Comparison of ENCODE assay signal across 10 cellular contexts in the genomic region with DNA sequence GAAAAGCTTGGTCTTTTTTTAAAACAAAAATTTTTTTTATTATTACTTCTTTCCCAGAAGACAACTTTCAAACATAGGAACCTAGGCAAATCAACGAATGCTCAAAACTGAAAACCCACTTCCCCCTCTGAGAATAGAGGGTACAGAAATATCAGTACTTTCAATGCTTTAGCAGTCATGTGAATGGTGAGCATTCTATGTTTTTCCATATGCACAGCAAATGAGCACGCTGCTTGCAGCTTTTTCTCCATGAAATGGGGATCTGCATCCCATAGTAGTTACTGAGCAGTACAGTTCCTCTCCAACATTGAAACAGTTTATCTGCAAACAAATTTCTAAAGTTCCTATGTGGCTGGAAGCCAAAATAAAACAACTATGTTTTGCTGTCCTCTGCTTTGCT.
DNase-seq lines count a peak whose midpoint lies in the region; ATAC-seq and TF ChIP-seq lines count a peak whose summit lies in the region.
"Had no signal": no experiment of that assay in that cellular context is flagged by ENCODE, and none has a peak within 500 bp of the region (broad histone marks: within the 10 kb centered on the region; RNA-seq: fewer than 3 reads in every experiment).

No MANE protein-coding gene starts in this region.

- CTCF ChIA-PET in CD8-positive, alpha-beta memory T cell (lab: Charles Lee) = no interaction called here

- H3K4me3 Mint-ChIP-seq in CD8-positive, alpha-beta memory T cell = no peak overlapping the region

- peaks cover 20 to 70% (median 46%) of the 10 kb centered on the region in 6 donors for H3K4me1 ChIP-seq in spleen
- no peaks in the 10 kb centered on the region for H3K4me1 ChIP-seq in CD8-positive, alpha-beta memory T cell (ENCODE audit: insufficient read depth, low read length)

- H3K27me3 Mint-ChIP-seq in CD8-positive, alpha-beta memory T cell = peaks cover 5 to 6% of the 10 kb centered on the region in 2 donors

- DNase-seq in Right ventricle myocardium superior (no peak), cardiac septum (ENCODE audit: low spot score) (no peak), HL-60 (ENCODE audit: low read depth in 1 of 2, low spot score in 1 of 2) (peak in 1 of 2 experiments; percentile 29), spleen (no peak), KG1 (lab: John Stamatoyannopoulos, UW) (no peak)
- DNase-seq in activated CD4-positive, CD25-positive, alpha-beta regulatory T cell treated with anti-CD3 and anti-CD28 coated beads, Interleukin-2, amount 50 U/mL, for 72 hours = no peak
- DNase-seq in CD8-positive, alpha-beta memory T cell = no peak
- DNase-seq: dermis blood vessel endothelial cell, SIG-M5 had no signal

- no peaks in the 10 kb centered on the region for H3K9me3 ChIP-seq in spleen
- no peaks in the 10 kb centered on the region for H3K9me3 ChIP-seq in CD8-positive, alpha-beta memory T cell (ENCODE audit: low read length)

- no peaks in the 10 kb centered on the region for H3K36me3 Mint-ChIP-seq in CD8-positive, alpha-beta memory T cell

- WGBS in spleen, 5 donors = 25 to 45% (median 30%) methylated on average over 2 of the region's 2 CpGs

- intact Hi-C loops in Right ventricle myocardium superior (cut with DNase I) (no loop called here), cardiac septum (cut with DNase I) (no loop called here), spleen (cut with DNase I; ENCODE audit: low total_unique reads) (no loop called here)

- TF ChIP-seq POLR2A in spleen (IDR thresholded peaks at IDR 0.05) = no peak

- peak overlapping the region; percentile 55 for H3K27ac ChIP-seq in HL-60 (replicated peaks)
- H3K27ac ChIP-seq in spleen = peak overlapping the region; percentile 11 to 77 (median 58)
- no peak overlapping the region for H3K27ac ChIP-seq in CD8-positive, alpha-beta memory T cell (ENCODE audit: low read depth, low read length)

- no peak overlapping the region for H3K27ac Mint-ChIP-seq in CD8-positive, alpha-beta memory T cell

- no peak for TF ChIP-seq CTCF in HL-60 (IDR thresholded peaks at IDR 0.05; ENCODE audit: insufficient read depth, low read length)
- TF ChIP-seq CTCF in spleen (IDR thresholded peaks at IDR 0.05 in 8 of 11, conservative IDR thresholded peaks at IDR 0.05 in 3 of 11) = no peak

- H3K4me1 Mint-ChIP-seq in CD8-positive, alpha-beta memory T cell = peaks cover 0 to 2% (median 0%) of the 10 kb centered on the region in 3 donors

- ATAC-seq in Right ventricle myocardium superior (ENCODE audit: poor library complexity) (peak; percentile 59), HG02588 (IDR thresholded peaks at IDR 0.05; ENCODE audit: unreplicated experiment) (peak; percentile 80)

- POLR2A ChIA-PET in CD8-positive, alpha-beta memory T cell (lab: Charles Lee) = no interaction called here

- H3K27me3 ChIP-seq in HL-60 (ENCODE audit: insufficient read depth, poor library complexity, severe bottlenecking) (no peaks in the 10 kb centered on the region), spleen (replicated peaks in 1 of 7) (no peaks in the 10 kb centered on the region)
- no peaks in the 10 kb centered on the region for H3K27me3 ChIP-seq in CD8-positive, alpha-beta memory T cell (ENCODE audit: insufficient read depth, low read length, poor library complexity, severe bottlenecking)

- H3K9me3 Mint-ChIP-seq in CD8-positive, alpha-beta memory T cell = peaks cover 0 to 2% (median 0%) of the 10 kb centered on the region in 5 donors

- H3K4me3 ChIP-seq in HL-60 (replicated peaks; ENCODE audit: insufficient read depth, low read length) (no peak overlapping the region), spleen (no peak overlapping the region)
- no peak overlapping the region for H3K4me3 ChIP-seq in CD8-positive, alpha-beta memory T cell (ENCODE audit: low read length)

- no peaks in the 10 kb centered on the region for H3K36me3 ChIP-seq in spleen
- no peaks in the 10 kb centered on the region for H3K36me3 ChIP-seq in CD8-positive, alpha-beta memory T cell (ENCODE audit: insufficient read depth, low read length)
